ENCODE assay signal across 8 cellular contexts in genomic region chr5:56900858-56901578, GRCh38. TPM values are rescaled to one million over a fixed set of nuclear protein-coding genes. Genes with fewer than 3 reads are reported as not detected.
A peak's percentile ranks its signal among the peaks of the same experiment; 100 is the strongest.
DNase-seq lines count a peak whose midpoint lies in the region; ATAC-seq and TF ChIP-seq lines count a peak whose summit lies in the region.

No MANE protein-coding gene starts in this region.

- no peak overlapping the region for H3K27ac Mint-ChIP-seq in CD14-positive monocyte
- no peak overlapping the region for H3K27ac Mint-ChIP-seq in activated CD4-positive, alpha-beta memory T cell treated with anti-CD3 and anti-CD28 coated beads for 36 hours

- H3K27ac ChIP-seq in psoas muscle: no peak overlapping the region

- CTCF ChIA-PET in activated CD4-positive, alpha-beta memory T cell treated with anti-CD3 and anti-CD28 coated beads for 36 hours (lab: Charles Lee): interaction anchor here (0.6 to 7.8 kb wide), 22 partner anchors 9 to 630 kb away, joined by 3 to 78 read pairs (median 4); partner anchors contain the start of gene SETD9

- TF ChIP-seq CTCF in CD14-positive monocyte (IDR thresholded peaks at IDR 0.05): peak; percentile 87
- peak; percentile 9 for TF ChIP-seq CTCF in GM12801 (IDR thresholded peaks at IDR 0.05; ENCODE audit: extremely low read depth, insufficient read length)
- TF ChIP-seq CTCF in psoas muscle (IDR thresholded peaks at IDR 0.05): peak; percentile 73

- no peak overlapping the region for H3K4me3 Mint-ChIP-seq in CD14-positive monocyte
- H3K4me3 Mint-ChIP-seq in activated CD4-positive, alpha-beta memory T cell treated with anti-CD3 and anti-CD28 coated beads for 36 hours: no peak overlapping the region

- POLR2A ChIA-PET in activated CD4-positive, alpha-beta memory T cell treated with anti-CD3 and anti-CD28 coated beads for 36 hours (lab: Charles Lee): no interaction called here

- peaks cover 4% of the 10 kb centered on the region for H3K4me1 Mint-ChIP-seq in CD14-positive monocyte
- H3K4me1 Mint-ChIP-seq in activated CD4-positive, alpha-beta memory T cell treated with anti-CD3 and anti-CD28 coated beads for 36 hours (ENCODE audit: low read depth): peaks cover 5% of the 10 kb centered on the region

- H3K36me3 ChIP-seq in psoas muscle (ENCODE audit: insufficient read depth in 1 of 2, low read depth in 1 of 2): no peaks in the 10 kb centered on the region

- intact Hi-C loops in CD14-positive monocyte (cut with micrococcal nuclease): loop anchor here (5.0 to 10.0 kb wide), 5 partner anchors 54 to 1564 kb away; partner anchors contain the start of genes MIER3 (in 1 of the 2) and PLK2 (in 1 of the 2)
- intact Hi-C loops in activated CD4-positive, alpha-beta memory T cell treated with anti-CD3 and anti-CD28 coated beads for 36 hours (cut with micrococcal nuclease): loop anchor here (1.0 to 2.0 kb wide), 5 partner anchors 8 to 630 kb away; partner anchors contain the start of gene SETD9
- intact Hi-C loops in psoas muscle (cut with DNase I): loop anchor here (2.0 to 10.0 kb wide), 4 partner anchors 320 to 1564 kb away; partner anchors contain the start of gene PLK2 (in 1 of the 2)

- H3K4me1 ChIP-seq in psoas muscle: no peaks in the 10 kb centered on the region

- H3K4me3 ChIP-seq in psoas muscle: no peak overlapping the region

- H3K9me3 ChIP-seq in psoas muscle: no peaks in the 10 kb centered on the region

- 31 to 33% (median 32%) methylated on average over 3 of the region's 3 CpGs for WGBS in psoas muscle, 3 donors

- H3K27me3 Mint-ChIP-seq in CD14-positive monocyte (ENCODE audit: low read depth in 3 of 3): no peaks in the 10 kb centered on the region
- no peaks in the 10 kb centered on the region for H3K27me3 Mint-ChIP-seq in activated CD4-positive, alpha-beta memory T cell treated with anti-CD3 and anti-CD28 coated beads for 36 hours

- no peak for DNase-seq in CD14-positive monocyte (ENCODE audit: low spot score)
- peak; percentile 14 for DNase-seq in NCI-H2107 treated with DMSO at 0.1 percent for 48 hours (lab: John Stamatoyannopoulos, UW; ENCODE audit: unreplicated experiment)
- peak; percentile 24 for DNase-seq in activated CD4-positive, alpha-beta memory T cell treated with anti-CD3 and anti-CD28 coated beads for 36 hours
- DNase-seq in globus pallidus (ENCODE audit: low spot score): peak; percentile 48
- DNase-seq in psoas muscle: no peak

- no peak for TF ChIP-seq POLR2A in GM18505 (IDR thresholded peaks at IDR 0.05; ENCODE audit: borderline replicate concordance, extremely low read depth, insufficient read depth, insufficient read length)

- H3K9me3 Mint-ChIP-seq in CD14-positive monocyte: peaks cover 0 to 5% (median 1%) of the 10 kb centered on the region in 7 donors
- peaks cover 5% of the 10 kb centered on the region for H3K9me3 Mint-ChIP-seq in activated CD4-positive, alpha-beta memory T cell treated with anti-CD3 and anti-CD28 coated beads for 36 hours

- no peaks in the 10 kb centered on the region for H3K27me3 ChIP-seq in psoas muscle (ENCODE audit: insufficient read depth in 3 of 3, low read length in 2 of 3)

- ATAC-seq in psoas muscle: peak; percentile 39 to 90 (median 69)
- ATAC-seq in GM18505 (IDR thresholded peaks at IDR 0.05; ENCODE audit: unreplicated experiment): no peak
- ATAC-seq in GM19023 (IDR thresholded peaks at IDR 0.05; ENCODE audit: unreplicated experiment): no peak

- peaks cover 12 to 13% of the 10 kb centered on the region in 2 donors for H3K36me3 Mint-ChIP-seq in CD14-positive monocyte
- no peaks in the 10 kb centered on the region for H3K36me3 Mint-ChIP-seq in activated CD4-positive, alpha-beta memory T cell treated with anti-CD3 and anti-CD28 coated beads for 36 hours

RNA-seq across cellular contexts. Expression of gene SETD9, which starts 8.4 kb away (rescaled TPM):
- polyA plus RNA-seq in CD14-positive monocyte (10 to 100 TPM in 1 of 2 donors, 1 to 10 TPM in 1; 7.8 to 24.8 TPM), psoas muscle (10 to 100 TPM; 10.1 to 14.7 (median 11.1) TPM)
- total RNA-seq in activated CD4-positive, alpha-beta memory T cell treated with anti-CD3 and anti-CD28 coated beads for 36 hours: 1 to 10 TPM; 5.1 to 7.4 TPM
- 10 to 100 TPM in 2 of 4 donors, 1 to 10 TPM in 2; 4.9 to 16.3 (median 11.0) TPM for total RNA-seq in psoas muscle

RNA-seq across cellular contexts. Expression of gene MIER3, which starts 50.9 kb away (rescaled TPM):
- polyA plus RNA-seq in CD14-positive monocyte (1 to 10 TPM; 2.4 to 5.7 TPM), psoas muscle (10 to 100 TPM in 1 of 3 donors, 1 to 10 TPM in 2; 4.8 to 11.2 (median 5.3) TPM)
- total RNA-seq in activated CD4-positive, alpha-beta memory T cell treated with anti-CD3 and anti-CD28 coated beads for 36 hours: 10 to 100 TPM; 16.5 to 17.2 TPM
- 10 to 100 TPM; 11.9 to 20.5 (median 14.7) TPM for total RNA-seq in psoas muscle

Comparison
In these comparisons a context has a peak if more than half of its experiments do, and no peak if none do; other contexts are left out.
1. DNase-seq: peak in NCI-H2107 treated with DMSO at 0.1 percent for 48 hours (single experiment), activated CD4-positive, alpha-beta memory T cell treated with anti-CD3 and anti-CD28 coated beads for 36 hours (single experiment) and globus pallidus (single experiment); none in CD14-positive monocyte (single experiment) and psoas muscle (0 of 2).
2. CTCF ChIP-seq: peak in every context shown above with its lines; median percentile 87 in CD14-positive monocyte; 73 in psoas muscle; 9 in GM12801.
3. ATAC-seq: peak in psoas muscle (4 of 4); none in GM18505 (single experiment) and GM19023 (single experiment).